Comparison of ENCODE assay signal across 8 cellular contexts in genomic region chr5:672329-673139, GRCh38. TPM values are rescaled to one million over a fixed set of nuclear protein-coding genes. Genes with fewer than 3 reads are reported as not detected.
DNase-seq lines count a peak whose midpoint lies in the region; ATAC-seq and TF ChIP-seq lines count a peak whose summit lies in the region.

No MANE protein-coding gene starts in this region.

- peak overlapping the region; percentile 25 for H3K4me3 Mint-ChIP-seq in natural killer cell
- no peak overlapping the region for H3K4me3 Mint-ChIP-seq in natural killer cell treated with Interleukin-12 subunit alpha and Interleukin-12 subunit beta and Interleukin-15 and Interleukin-18, amount 100 ng/mL, for 72 hours
- H3K4me3 Mint-ChIP-seq in mesothelial cell of epicardium: no peak overlapping the region

- peak overlapping the region in 1 of 2 donors; percentile 75 for H3K27ac Mint-ChIP-seq in natural killer cell
- no peak overlapping the region for H3K27ac Mint-ChIP-seq in natural killer cell treated with Interleukin-12 subunit alpha and Interleukin-12 subunit beta and Interleukin-15 and Interleukin-18, amount 100 ng/mL, for 72 hours
- H3K27ac Mint-ChIP-seq in mesothelial cell of epicardium: peak overlapping the region; percentile 93

- H3K27me3 Mint-ChIP-seq in natural killer cell (ENCODE audit: low read depth in 2 of 2) (no peaks in the 10 kb centered on the region), mesothelial cell of epicardium (ENCODE audit: low read depth) (peaks cover 31% of the 10 kb centered on the region)
- peaks cover 0 to 4% of the 10 kb centered on the region in 2 donors for H3K27me3 Mint-ChIP-seq in natural killer cell treated with Interleukin-12 subunit alpha and Interleukin-12 subunit beta and Interleukin-15 and Interleukin-18, amount 100 ng/mL, for 72 hours

- TF ChIP-seq CTCF in natural killer cell (IDR thresholded peaks at IDR 0.05): no peak
- no peak for TF ChIP-seq CTCF in mesothelial cell of epicardium (IDR thresholded peaks at IDR 0.05; ENCODE audit: unreplicated experiment)

- ATAC-seq in natural killer cell (peak; percentile 34 to 66 (median 57)), GM18502 (IDR thresholded peaks at IDR 0.05; ENCODE audit: poor library complexity, unreplicated experiment) (no peak)
- no peak for ATAC-seq in natural killer cell treated with Interleukin-12 subunit alpha and Interleukin-12 subunit beta and Interleukin-15 and Interleukin-18, amount 100 ng/mL, for 72 hours

- peak; percentile 44 for DNase-seq in natural killer cell
- no peak for DNase-seq in natural killer cell treated with Interleukin-12 subunit alpha and Interleukin-12 subunit beta and Interleukin-15 and Interleukin-18, amount 100 ng/mL, for 72 hours (ENCODE audit: low spot score)
- peak; percentile 19 for DNase-seq in NCI-H524 treated with DMSO at 0.1 percent for 48 hours (lab: John Stamatoyannopoulos, UW)
- DNase-seq in activated CD8-positive, alpha-beta memory T cell treated with anti-CD3 and anti-CD28 coated beads, Interleukin-2, amount 50 U/mL, for 48 hours: peak; percentile 73
- peak; percentile 52 for DNase-seq in epidermal melanocyte (ENCODE audit: insufficient read length, low spot score)
- DNase-seq in mesothelial cell of epicardium (ENCODE audit: low spot score in 2 of 2, unreplicated experiment in 2 of 2): peak; percentile 70 to 86
- DNase-seq in stimulated activated CD8-positive, alpha-beta memory T cell treated with anti-CD3 and anti-CD28 coated beads, Interleukin-7, amount 100 ng/mL, for 48 hours (ENCODE audit: extremely low read depth in 1 of 2, low read depth in 1 of 2): peak; percentile 26 to 29

- peaks cover 10 to 15% of the 10 kb centered on the region in 2 donors for H3K4me1 Mint-ChIP-seq in natural killer cell
- H3K4me1 Mint-ChIP-seq in natural killer cell treated with Interleukin-12 subunit alpha and Interleukin-12 subunit beta and Interleukin-15 and Interleukin-18, amount 100 ng/mL, for 72 hours (ENCODE audit: low read depth in 2 of 2): peaks cover 0 to 7% of the 10 kb centered on the region in 2 donors
- H3K4me1 Mint-ChIP-seq in mesothelial cell of epicardium: peaks cover 9% of the 10 kb centered on the region

- H3K9me3 Mint-ChIP-seq in natural killer cell (no peaks in the 10 kb centered on the region), mesothelial cell of epicardium (no peaks in the 10 kb centered on the region)
- H3K9me3 Mint-ChIP-seq in natural killer cell treated with Interleukin-12 subunit alpha and Interleukin-12 subunit beta and Interleukin-15 and Interleukin-18, amount 100 ng/mL, for 72 hours: no peaks in the 10 kb centered on the region

- H3K36me3 Mint-ChIP-seq in natural killer cell (peaks cover 2% of the 10 kb centered on the region), mesothelial cell of epicardium (peaks cover 1% of the 10 kb centered on the region)
- peaks cover 2% of the 10 kb centered on the region for H3K36me3 Mint-ChIP-seq in natural killer cell treated with Interleukin-12 subunit alpha and Interleukin-12 subunit beta and Interleukin-15 and Interleukin-18, amount 100 ng/mL, for 72 hours

- intact Hi-C loops in natural killer cell (cut with micrococcal nuclease): loop anchor here (2.0 kb wide), 1 partner anchor 230 kb away; no protein-coding TSS in a partner anchor

RNA-seq across cellular contexts. Expression of gene TPPP, which starts 20.6 kb away (rescaled TPM):
- total RNA-seq in natural killer cell: 1 to 10 TPM in 2 of 3 donors, under 1 TPM in 1; 0.24 to 1.3 (median 1.2) TPM
- under 1 TPM in 1 of 2 donors, not detected in 1; 0.05 TPM for total RNA-seq in natural killer cell treated with Interleukin-12 subunit alpha and Interleukin-12 subunit beta and Interleukin-15 and Interleukin-18, amount 100 ng/mL, for 72 hours
- total RNA-seq in mesothelial cell of epicardium: 0.16 to 0.24 TPM (median 0.18 TPM) in 3 replicates

Comparison
In these comparisons a context has a peak if more than half of its experiments do, and no peak if none do; other contexts are left out.
1. ATAC-seq: peak in natural killer cell (3 of 3); none in natural killer cell treated with Interleukin-12 subunit alpha and Interleukin-12 subunit beta and Interleukin-15 and Interleukin-18, amount 100 ng/mL, for 72 hours (0 of 2) and GM18502 (single experiment).